1 cellular context compared by ENCODE assay signal in genomic region chr9:125428060-125428481, GRCh38.
TF ChIP-seq lines count a peak whose summit lies in the region.

No MANE protein-coding gene starts in this region.

TF ChIP-seq in HepG2, 621 proteins besides CTCF, POLR2A, EP300 and RAD21 (continued from another document):
- TF ChIP-seq ARID4A (CRISPR knock-in tag; IDR thresholded peaks at IDR 0.05; ENCODE audit: borderline replicate concordance), result no peak
- no peak for TF ChIP-seq ZNF558 (CRISPR knock-in tag; IDR thresholded peaks at IDR 0.05; ENCODE audit: borderline replicate concordance)
- peak; percentile 58 for TF ChIP-seq PATZ1 (CRISPR knock-in tag; IDR thresholded peaks at IDR 0.05)
- TF ChIP-seq ZNF687 (CRISPR knock-in tag; IDR thresholded peaks at IDR 0.05), result peak; percentile 9; the same call in 1 of the 2 replicates
- TF ChIP-seq ZNF331 (CRISPR knock-in tag; IDR thresholded peaks at IDR 0.05), result 0 out of 2 replicates have a peak, but pooled peaks have one; percentile 17
